14 cellular contexts compared by ENCODE assay signal in genomic region chr3:129176051-129176450, GRCh38. TPM values are rescaled to one million over a fixed set of nuclear protein-coding genes. Genes with fewer than 3 reads are reported as not detected.
DNase-seq lines count a peak whose midpoint lies in the region; ATAC-seq, FAIRE-seq and TF ChIP-seq lines count a peak whose summit lies in the region.
"Had no signal": no experiment of that assay in that cellular context is flagged by ENCODE, and none has a peak within 500 bp of the region (broad histone marks: within the 10 kb centered on the region; RNA-seq: fewer than 3 reads in every experiment).

No MANE protein-coding gene starts in this region.

- BruUV-seq in Calu3 (replicated peaks; lab: Mats Ljungman, UMichigan) = no TSS peak

- no peak overlapping the region for H3K27ac ChIP-seq in astrocyte (ENCODE audit: low read depth, low read length)
- peak overlapping the region in 1 of 2 donors; percentile 10 for H3K27ac ChIP-seq in breast epithelium
- H3K27ac ChIP-seq: parathyroid adenoma had no signal

- no peak for DNase-seq in activated CD4-positive, alpha-beta T cell treated with anti-CD3 and anti-CD28 coated beads for 36 hours
- DNase-seq in activated CD4-positive, alpha-beta T cell treated with anti-CD3 and anti-CD28 coated beads for 1 hour = no peak
- DNase-seq in Calu3 (no peak), astrocyte (ENCODE audit: low read depth) (no peak), breast epithelium (ENCODE audit: low spot score in 2 of 2) (no peak), NCI-H1436 (lab: John Stamatoyannopoulos, UW) (no peak)
- DNase-seq in natural killer cell treated with Interleukin-12 subunit alpha and Interleukin-12 subunit beta and Interleukin-15 and Interleukin-18, amount 100 ng/mL, for 72 hours (ENCODE audit: low spot score) = no peak
- DNase-seq: activated CD4-positive, alpha-beta T cell treated with anti-CD3 and anti-CD28 coated beads, Interleukin-2, amount 50 U/mL, for 4 hours; NCI-H2107; RPMI8226; substantia nigra had no signal

- H3K27me3 ChIP-seq in astrocyte (ENCODE audit: insufficient read depth, low read length) = no peaks in the 10 kb centered on the region
- no peaks in the 10 kb centered on the region for H3K27me3 ChIP-seq in breast epithelium

- no peak for TF ChIP-seq POLR2A in breast epithelium (IDR thresholded peaks at IDR 0.05)

- no peak overlapping the region for H3K4me2 ChIP-seq in astrocyte (ENCODE audit: low read length)

- peaks cover 97% of the 10 kb centered on the region for H4K20me1 ChIP-seq in astrocyte (ENCODE audit: insufficient read depth, low read length)

- H3K4me3 ChIP-seq in astrocyte (ENCODE audit: insufficient read depth, low read depth, low read length) (no peak overlapping the region), breast epithelium (peak overlapping the region in 1 of 3 donors; percentile 10)

- H3K4me1 ChIP-seq in astrocyte (ENCODE audit: insufficient read depth, low read length) (peaks cover 7% of the 10 kb centered on the region), breast epithelium (peaks cover 8 to 37% of the 10 kb centered on the region in 2 donors)

- intact Hi-C loops in activated CD4-positive, alpha-beta T cell treated with anti-CD3 and anti-CD28 coated beads for 36 hours (cut with DNase I, micrococcal nuclease) = no loop called here
- intact Hi-C loops in Calu3 (cut with micrococcal nuclease; ENCODE audit: unreplicated experiment) = no loop called here
- intact Hi-C loops in breast epithelium (cut with DNase I; ENCODE audit: low total_unique reads) = no loop called here

- H3K27me3 Mint-ChIP-seq in activated CD4-positive, alpha-beta T cell treated with anti-CD3 and anti-CD28 coated beads for 36 hours = no peaks in the 10 kb centered on the region
- no peaks in the 10 kb centered on the region for H3K27me3 Mint-ChIP-seq in Calu3 (ENCODE audit: unreplicated experiment)
- H3K27me3 Mint-ChIP-seq in astrocyte (ENCODE audit: low read depth, unreplicated experiment) = no peaks in the 10 kb centered on the region
- H3K27me3 Mint-ChIP-seq in natural killer cell treated with Interleukin-12 subunit alpha and Interleukin-12 subunit beta and Interleukin-15 and Interleukin-18, amount 100 ng/mL, for 72 hours = no peaks in the 10 kb centered on the region

- H3K9me3 ChIP-seq in astrocyte (ENCODE audit: insufficient read depth, low read depth, low read length) = no peaks in the 10 kb centered on the region
- H3K9me3 ChIP-seq in breast epithelium = no peaks in the 10 kb centered on the region

- peaks cover 100% of the 10 kb centered on the region for H3K79me2 ChIP-seq in astrocyte (ENCODE audit: insufficient read depth, low read length)

- H2AFZ ChIP-seq in astrocyte (ENCODE audit: low read depth, low read length) = no peak overlapping the region
- H2AFZ ChIP-seq: parathyroid adenoma had no signal

- H3K36me3 Mint-ChIP-seq in activated CD4-positive, alpha-beta T cell treated with anti-CD3 and anti-CD28 coated beads for 36 hours (ENCODE audit: low read depth) = peaks cover 72% of the 10 kb centered on the region
- H3K36me3 Mint-ChIP-seq in Calu3 (ENCODE audit: insufficient read depth, unreplicated experiment) (peaks cover 86% of the 10 kb centered on the region), astrocyte (ENCODE audit: low read depth, unreplicated experiment) (no peaks in the 10 kb centered on the region)
- H3K36me3 Mint-ChIP-seq in natural killer cell treated with Interleukin-12 subunit alpha and Interleukin-12 subunit beta and Interleukin-15 and Interleukin-18, amount 100 ng/mL, for 72 hours = peaks cover 30% of the 10 kb centered on the region

- no peak for FAIRE-seq in astrocyte (lab: Jason Lieb, UNC)

- H3K4me3 Mint-ChIP-seq in activated CD4-positive, alpha-beta T cell treated with anti-CD3 and anti-CD28 coated beads for 36 hours = peak overlapping the region; percentile 55
- no peak overlapping the region for H3K4me3 Mint-ChIP-seq in Calu3 (ENCODE audit: low read depth, unreplicated experiment)
- peak overlapping the region; percentile 25 for H3K4me3 Mint-ChIP-seq in astrocyte (ENCODE audit: unreplicated experiment)
- H3K4me3 Mint-ChIP-seq in natural killer cell treated with Interleukin-12 subunit alpha and Interleukin-12 subunit beta and Interleukin-15 and Interleukin-18, amount 100 ng/mL, for 72 hours = peak overlapping the region; percentile 30

- POLR2A ChIA-PET in activated CD4-positive, alpha-beta T cell treated with anti-CD3 and anti-CD28 coated beads for 36 hours (lab: Charles Lee) = interaction anchor here (0.5 to 1.2 kb wide), 2 partner anchors 40 to 160 kb away, joined by 4 to 5 read pairs; no protein-coding TSS in a partner anchor

- H3K9me3 Mint-ChIP-seq in activated CD4-positive, alpha-beta T cell treated with anti-CD3 and anti-CD28 coated beads for 36 hours (ENCODE audit: low read depth) = no peaks in the 10 kb centered on the region
- H3K9me3 Mint-ChIP-seq in Calu3 (ENCODE audit: low read depth, unreplicated experiment) = no peaks in the 10 kb centered on the region
- no peaks in the 10 kb centered on the region for H3K9me3 Mint-ChIP-seq in astrocyte (ENCODE audit: unreplicated experiment)
- H3K9me3 Mint-ChIP-seq in natural killer cell treated with Interleukin-12 subunit alpha and Interleukin-12 subunit beta and Interleukin-15 and Interleukin-18, amount 100 ng/mL, for 72 hours = no peaks in the 10 kb centered on the region

- no peak for ATAC-seq in activated CD4-positive, alpha-beta T cell treated with anti-CD3 and anti-CD28 coated beads for 36 hours
- ATAC-seq in natural killer cell treated with Interleukin-12 subunit alpha and Interleukin-12 subunit beta and Interleukin-15 and Interleukin-18, amount 100 ng/mL, for 72 hours = no peak
- no peak for ATAC-seq in GM19023 (IDR thresholded peaks at IDR 0.05; ENCODE audit: unreplicated experiment)
- ATAC-seq: esophagus mucosa had no signal

- CTCF ChIA-PET in activated CD4-positive, alpha-beta T cell treated with anti-CD3 and anti-CD28 coated beads for 36 hours (lab: Charles Lee) = interaction anchor here (0.6 to 1.9 kb wide), 2 partner anchors 14 to 379 kb away, joined by 3 to 6 read pairs; no protein-coding TSS in a partner anchor
- CTCF ChIA-PET in Calu3 (lab: Charles Lee) = no interaction called here

- TF ChIP-seq CTCF in Calu3 (IDR thresholded peaks at IDR 0.05; ENCODE audit: unreplicated experiment) (no peak), astrocyte (IDR thresholded peaks at IDR 0.05; ENCODE audit: insufficient read depth, low read depth, low read length) (no peak), breast epithelium (IDR thresholded peaks at IDR 0.05) (no peak)

- H3K36me3 ChIP-seq in astrocyte (ENCODE audit: insufficient read depth, low read length) = peaks cover 27% of the 10 kb centered on the region
- peaks cover 5% of the 10 kb centered on the region for H3K36me3 ChIP-seq in breast epithelium

- peak overlapping the region; percentile 67 for H3K27ac Mint-ChIP-seq in activated CD4-positive, alpha-beta T cell treated with anti-CD3 and anti-CD28 coated beads for 36 hours
- peak overlapping the region; percentile 4 for H3K27ac Mint-ChIP-seq in Calu3 (ENCODE audit: unreplicated experiment)
- peak overlapping the region; percentile 3 for H3K27ac Mint-ChIP-seq in astrocyte (ENCODE audit: unreplicated experiment)
- peak overlapping the region in 1 of 2 donors; percentile 34 for H3K27ac Mint-ChIP-seq in natural killer cell treated with Interleukin-12 subunit alpha and Interleukin-12 subunit beta and Interleukin-15 and Interleukin-18, amount 100 ng/mL, for 72 hours

- H3K4me1 Mint-ChIP-seq in activated CD4-positive, alpha-beta T cell treated with anti-CD3 and anti-CD28 coated beads for 36 hours = peaks cover 80% of the 10 kb centered on the region
- H3K4me1 Mint-ChIP-seq in Calu3 (ENCODE audit: low read depth, unreplicated experiment) = peaks cover 53% of the 10 kb centered on the region
- H3K4me1 Mint-ChIP-seq in astrocyte (ENCODE audit: low read depth, unreplicated experiment) = peaks cover 27% of the 10 kb centered on the region
- peaks cover 46 to 50% of the 10 kb centered on the region in 2 donors for H3K4me1 Mint-ChIP-seq in natural killer cell treated with Interleukin-12 subunit alpha and Interleukin-12 subunit beta and Interleukin-15 and Interleukin-18, amount 100 ng/mL, for 72 hours (ENCODE audit: low read depth in 2 of 2)

- no peak overlapping the region for H3K9ac ChIP-seq in astrocyte (ENCODE audit: low read length)
- H3K9ac ChIP-seq: parathyroid adenoma had no signal

RNA-seq across cellular contexts. Expression of gene CNBP, which starts 7.6 kb away (rescaled TPM):
- 100 to 1,000 TPM; 305 to 379 TPM for total RNA-seq in activated CD4-positive, alpha-beta T cell treated with anti-CD3 and anti-CD28 coated beads for 36 hours
- total RNA-seq in Calu3 (2022) (331 and 355 TPM in 2 replicates), astrocyte (206 and 227 TPM in 2 replicates), breast epithelium (100 to 1,000 TPM; 384 to 521 (median 495) TPM)
- 100 to 1,000 TPM; 230 to 268 TPM for total RNA-seq in natural killer cell treated with Interleukin-12 subunit alpha and Interleukin-12 subunit beta and Interleukin-15 and Interleukin-18, amount 100 ng/mL, for 72 hours

RNA-seq across cellular contexts. Expression of gene ISY1, which starts 15.2 kb away (rescaled TPM):
- 10 to 100 TPM; 44.9 to 65.5 TPM for total RNA-seq in activated CD4-positive, alpha-beta T cell treated with anti-CD3 and anti-CD28 coated beads for 36 hours
- total RNA-seq in Calu3 (2022) = 63.8 and 77.0 TPM in 2 replicates
- 26.6 and 29.7 TPM in 2 replicates for total RNA-seq in astrocyte
- 10 to 100 TPM; 54.7 to 59.7 TPM for total RNA-seq in natural killer cell treated with Interleukin-12 subunit alpha and Interleukin-12 subunit beta and Interleukin-15 and Interleukin-18, amount 100 ng/mL, for 72 hours
- total RNA-seq in breast epithelium = 10 to 100 TPM; 21.4 to 27.9 (median 21.7) TPM

RNA-seq across cellular contexts. Expression of gene RAB43, which starts 54.4 kb away (rescaled TPM):
- 10 to 100 TPM; 32.1 to 51.8 TPM for total RNA-seq in activated CD4-positive, alpha-beta T cell treated with anti-CD3 and anti-CD28 coated beads for 36 hours
- total RNA-seq in Calu3 (2022) (21.2 and 27.4 TPM in 2 replicates), astrocyte (34.5 and 35.0 TPM in 2 replicates), breast epithelium (10 to 100 TPM in 2 of 3 donors, 1 to 10 TPM in 1; 5.6 to 17.0 (median 17.0) TPM)
- total RNA-seq in natural killer cell treated with Interleukin-12 subunit alpha and Interleukin-12 subunit beta and Interleukin-15 and Interleukin-18, amount 100 ng/mL, for 72 hours = 10 to 100 TPM; 50.7 to 53.9 TPM
